Comparison of ENCODE assay signal across 1 cellular context in genomic region chrX:18884916-18885315, GRCh38.
TF ChIP-seq lines count a peak whose summit lies in the region.

No MANE protein-coding gene starts in this region.

TF ChIP-seq in GM23338, 12 proteins besides CTCF, POLR2A, EP300 and RAD21 (continued from another document):
- peak; percentile 64 for TF ChIP-seq REST (IDR thresholded peaks at IDR 0.05; ENCODE audit: unreplicated experiment)
